ENCODE assay signal across 25 cellular contexts in the genomic region with DNA sequence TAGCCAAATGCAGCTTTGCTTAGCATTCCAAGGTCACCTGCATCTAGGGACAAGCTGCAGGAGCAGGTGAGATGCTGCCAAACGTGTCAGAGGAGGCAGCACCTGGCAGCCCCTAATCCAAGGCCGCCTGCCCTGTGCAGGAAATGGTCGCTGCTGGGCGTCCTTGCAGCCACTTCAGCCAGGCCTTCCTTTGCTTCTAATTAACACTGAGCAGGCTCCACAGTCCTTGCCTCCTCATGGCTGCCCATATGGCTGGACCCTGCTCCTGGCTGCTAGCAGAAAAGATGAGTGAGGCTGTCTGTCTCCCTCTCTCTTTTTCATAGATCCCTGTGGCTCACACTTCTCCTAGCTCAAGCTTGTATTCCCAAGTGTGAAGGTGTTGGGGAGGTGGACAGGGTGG.
"Had no signal": no experiment of that assay in that cellular context is flagged by ENCODE, and none has a peak within 500 bp of the region (broad histone marks: within the 10 kb centered on the region; RNA-seq: fewer than 3 reads in every experiment).

No MANE protein-coding gene starts in this region.

- H3K9me3 ChIP-seq: stomach, suprapubic skin, transverse colon, uterus had no signal

- H3K4me1 Mint-ChIP-seq: activated CD4-positive, alpha-beta T cell treated with anti-CD3 and anti-CD28 coated beads, Interleukin-2, amount 10 ng/mL, durations not matched to agents 24 days and 14 days; activated CD8-positive, alpha-beta memory T cell treated with anti-CD3 and anti-CD28 coated beads, Interleukin-2, amount 10 ng/mL, durations not matched to agents 7 days and 5 days; activated naive CD4-positive, alpha-beta T cell treated with anti-CD3 and anti-CD28 coated beads, Interleukin-2, amount 50 U/mL, for 24 hours; stimulated activated memory B cell treated with anti-CD40 and anti-IgM and Interleukin-4, amounts not matched to agents 10 μg/mL and 1 μg/mL and 100 μg/mL, for 72 hours had no signal

- H3K36me3 ChIP-seq: gastroesophageal sphincter, heart left ventricle, suprapubic skin, transverse colon, uterus had no signal

- H3K27me3 ChIP-seq: gastroesophageal sphincter, heart left ventricle, stomach, suprapubic skin, transverse colon, uterus had no signal

- H3K27ac Mint-ChIP-seq: activated CD4-positive, alpha-beta T cell treated with anti-CD3 and anti-CD28 coated beads, Interleukin-2, amount 10 ng/mL, durations not matched to agents 24 days and 14 days; activated CD8-positive, alpha-beta memory T cell treated with anti-CD3 and anti-CD28 coated beads, Interleukin-2, amount 10 ng/mL, durations not matched to agents 7 days and 5 days; activated CD8-positive, alpha-beta T cell treated with anti-CD3 and anti-CD28 coated beads for 36 hours; activated naive CD4-positive, alpha-beta T cell treated with anti-CD3 and anti-CD28 coated beads, Interleukin-2, amount 50 U/mL, for 24 hours; stimulated activated memory B cell treated with anti-CD40 and anti-IgM and Interleukin-4, amounts not matched to agents 10 μg/mL and 1 μg/mL and 100 μg/mL, for 72 hours; T-helper 1 cell treated with Interleukin-12 subunit alpha and Interleukin-12 subunit beta and Interleukin-4 antibody, amounts not matched to agents 30 μg/mL and 1 μg/mL, for 36 hours had no signal

- H3K4me1 ChIP-seq: gastroesophageal sphincter, stomach, transverse colon, uterus had no signal

- H3K4me3 Mint-ChIP-seq: activated CD4-positive, alpha-beta T cell treated with anti-CD3 and anti-CD28 coated beads, Interleukin-2, amount 10 ng/mL, durations not matched to agents 24 days and 14 days; activated CD8-positive, alpha-beta memory T cell treated with anti-CD3 and anti-CD28 coated beads, Interleukin-2, amount 10 ng/mL, durations not matched to agents 7 days and 5 days; activated CD8-positive, alpha-beta T cell treated with anti-CD3 and anti-CD28 coated beads for 36 hours; activated naive CD4-positive, alpha-beta T cell treated with anti-CD3 and anti-CD28 coated beads, Interleukin-2, amount 50 U/mL, for 24 hours; stimulated activated memory B cell treated with anti-CD40 and anti-IgM and Interleukin-4, amounts not matched to agents 10 μg/mL and 1 μg/mL and 100 μg/mL, for 72 hours; T-helper 1 cell treated with Interleukin-12 subunit alpha and Interleukin-12 subunit beta and Interleukin-4 antibody, amounts not matched to agents 30 μg/mL and 1 μg/mL, for 36 hours had no signal

- H3K36me3 Mint-ChIP-seq: activated CD8-positive, alpha-beta memory T cell treated with anti-CD3 and anti-CD28 coated beads, Interleukin-2, amount 10 ng/mL, durations not matched to agents 7 days and 5 days; activated naive CD4-positive, alpha-beta T cell treated with anti-CD3 and anti-CD28 coated beads, Interleukin-2, amount 50 U/mL, for 24 hours; stimulated activated memory B cell treated with anti-CD40 and anti-IgM and Interleukin-4, amounts not matched to agents 10 μg/mL and 1 μg/mL and 100 μg/mL, for 72 hours had no signal

- H3K27me3 Mint-ChIP-seq: activated CD4-positive, alpha-beta T cell treated with anti-CD3 and anti-CD28 coated beads, Interleukin-2, amount 10 ng/mL, durations not matched to agents 24 days and 14 days; activated CD8-positive, alpha-beta memory T cell treated with anti-CD3 and anti-CD28 coated beads, Interleukin-2, amount 10 ng/mL, durations not matched to agents 7 days and 5 days had no signal

- H3K27ac ChIP-seq: epithelial cell of prostate, gastroesophageal sphincter, stomach, suprapubic skin, transverse colon had no signal

- H3K9me3 Mint-ChIP-seq: activated CD8-positive, alpha-beta T cell treated with anti-CD3 and anti-CD28 coated beads for 36 hours; activated naive CD4-positive, alpha-beta T cell treated with anti-CD3 and anti-CD28 coated beads, Interleukin-2, amount 50 U/mL, for 24 hours; T-helper 1 cell treated with Interleukin-12 subunit alpha and Interleukin-12 subunit beta and Interleukin-4 antibody, amounts not matched to agents 30 μg/mL and 1 μg/mL, for 36 hours had no signal

- ATAC-seq: activated CD8-positive, alpha-beta memory T cell treated with anti-CD3 and anti-CD28 coated beads, Interleukin-2, amount 10 ng/mL, durations not matched to agents 7 days and 5 days; activated CD8-positive, alpha-beta T cell treated with anti-CD3 and anti-CD28 coated beads for 36 hours; gastroesophageal sphincter; heart left ventricle; sciatic nerve; stimulated activated memory B cell treated with anti-CD40 and anti-IgM and Interleukin-4, amounts not matched to agents 10 μg/mL and 1 μg/mL and 100 μg/mL, for 72 hours had no signal

- DNase-seq: activated CD4-positive, alpha-beta T cell treated with anti-CD3 and anti-CD28 coated beads, Interleukin-2, amount 10 ng/mL, durations not matched to agents 24 days and 14 days; activated CD4-positive, CD25-positive, alpha-beta regulatory T cell; activated CD8-positive, alpha-beta memory T cell treated with anti-CD3 and anti-CD28 coated beads, Interleukin-2, amount 10 ng/mL, durations not matched to agents 7 days and 5 days; activated CD8-positive, alpha-beta T cell treated with anti-CD3 and anti-CD28 coated beads for 36 hours; activated effector memory CD4-positive, alpha-beta T cell treated with anti-CD3 and anti-CD28 coated beads, Interleukin-2, amount 50 U/mL, for 16 hours; activated T-cell treated with anti-CD3 and anti-CD28 coated beads for 4 hours; aorta; central memory CD4-positive, alpha-beta T cell; cortex of kidney; heart left ventricle; islet precursor cell; left cardiac atrium; nucleus accumbens; small intestine; stimulated activated CD4-positive, alpha-beta T cell treated with anti-CD3 and anti-CD28 coated beads, Interleukin-2, amount 100 ng/mL, for 24 hours; stomach; transverse colon had no signal

- H3K4me3 ChIP-seq: gastroesophageal sphincter, heart left ventricle, stomach, suprapubic skin, transverse colon, uterus had no signal
